In genomic region chr11:30143098-30143705, GRCh38 we compare ENCODE assay signal across 1 cellular context.
TF ChIP-seq lines count a peak whose summit lies in the region.

No MANE protein-coding gene starts in this region.

TF ChIP-seq in HCT116, 20 proteins besides CTCF, POLR2A, EP300 and RAD21 (continued from another document):
- TF ChIP-seq ZBTB33 (IDR thresholded peaks at IDR 0.05; ENCODE audit: extremely low read depth, insufficient replicate concordance, low read length) (no peak), ELF1 (IDR thresholded peaks at IDR 0.05; ENCODE audit: borderline replicate concordance, low read depth) (no peak), CEBPB (IDR thresholded peaks at IDR 0.05; ENCODE audit: low read depth) (no peak), POLR2AphosphoS5 (IDR thresholded peaks at IDR 0.05; ENCODE audit: low read depth, low read length) (no peak), EZH2 (IDR thresholded peaks at IDR 0.05) (no peak), REST (IDR thresholded peaks at IDR 0.05; ENCODE audit: low read depth) (no peak), TCF7L2 (IDR thresholded peaks at IDR 0.05; ENCODE audit: borderline replicate concordance, extremely low read depth, insufficient read depth, insufficient read length) (no peak), SIN3A (IDR thresholded peaks at IDR 0.05; ENCODE audit: low read depth) (no peak), ATF3 (IDR thresholded peaks at IDR 0.05) (no peak), ZNF274 (IDR thresholded peaks at IDR 0.05; ENCODE audit: low read depth, low read length) (no peak), MAX (IDR thresholded peaks at IDR 0.05) (no peak), EGR1 (IDR thresholded peaks at IDR 0.05; ENCODE audit: low read depth) (no peak), SRF (IDR thresholded peaks at IDR 0.05; ENCODE audit: low read depth) (no peak), FOSL1 (IDR thresholded peaks at IDR 0.05; ENCODE audit: low read depth) (no peak), YY1 (IDR thresholded peaks at IDR 0.05; ENCODE audit: extremely low read depth, insufficient replicate concordance, low read depth, low read length) (no peak)
